ENCODE assay signal across 16 cellular contexts in genomic region chr12:34605955-34606748, GRCh38.
DNase-seq lines count a peak whose midpoint lies in the region; ATAC-seq and TF ChIP-seq lines count a peak whose summit lies in the region.
"Had no signal": no experiment of that assay in that cellular context is flagged by ENCODE, and none has a peak within 500 bp of the region (broad histone marks: within the 10 kb centered on the region; RNA-seq: fewer than 3 reads in every experiment).

No MANE protein-coding gene starts in this region.

- TF ChIP-seq EP300 in stomach (IDR thresholded peaks at IDR 0.05) = no peak

- intact Hi-C loops in natural killer cell (cut with micrococcal nuclease) (no loop called here), stomach (cut with DNase I; ENCODE audit: low total_unique reads) (no loop called here)

- no peaks in the 10 kb centered on the region for H3K36me3 ChIP-seq in stomach
- H3K36me3 ChIP-seq: MG63 had no signal

- peaks cover 20 to 92% (median 77%) of the 10 kb centered on the region in 4 donors for H3K9me3 ChIP-seq in stomach
- H3K9me3 ChIP-seq: MG63 had no signal

- 59 to 71% (median 68%) methylated on average over 20 to 27 of the region's 27 CpGs for WGBS in stomach, 5 donors

- H3K27me3 Mint-ChIP-seq in natural killer cell (ENCODE audit: low read depth in 2 of 2) (no peaks in the 10 kb centered on the region), progenitor cell of endocrine pancreas (no peaks in the 10 kb centered on the region)
- no peaks in the 10 kb centered on the region for H3K27me3 Mint-ChIP-seq in natural killer cell treated with Interleukin-12 subunit alpha and Interleukin-12 subunit beta and Interleukin-15 and Interleukin-18, amount 100 ng/mL, for 72 hours

- H3K27ac ChIP-seq in stomach = no peak overlapping the region

- H3K9me3 Mint-ChIP-seq in natural killer cell (peaks cover 2 to 23% of the 10 kb centered on the region in 2 donors), progenitor cell of endocrine pancreas (ENCODE audit: low read depth) (peaks cover 56% of the 10 kb centered on the region)
- peaks cover 21% of the 10 kb centered on the region for H3K9me3 Mint-ChIP-seq in natural killer cell treated with Interleukin-12 subunit alpha and Interleukin-12 subunit beta and Interleukin-15 and Interleukin-18, amount 100 ng/mL, for 72 hours

- ATAC-seq in natural killer cell = no peak
- no peak for ATAC-seq in natural killer cell treated with Interleukin-12 subunit alpha and Interleukin-12 subunit beta and Interleukin-15 and Interleukin-18, amount 100 ng/mL, for 72 hours
- ATAC-seq: CD8-positive, alpha-beta T cell; Panc1 had no signal

- TF ChIP-seq POLR2A in stomach (IDR thresholded peaks at IDR 0.05) = no peak

- H3K4me3 ChIP-seq in stomach = no peak overlapping the region
- H3K4me3 ChIP-seq: MG63 had no signal

- H3K4me3 Mint-ChIP-seq in natural killer cell = no peak overlapping the region
- no peak overlapping the region for H3K4me3 Mint-ChIP-seq in natural killer cell treated with Interleukin-12 subunit alpha and Interleukin-12 subunit beta and Interleukin-15 and Interleukin-18, amount 100 ng/mL, for 72 hours
- no peak overlapping the region for H3K4me3 Mint-ChIP-seq in progenitor cell of endocrine pancreas (ENCODE audit: low read depth)
- H3K4me3 Mint-ChIP-seq: CD8-positive, alpha-beta T cell had no signal

- TF ChIP-seq CTCF in natural killer cell (IDR thresholded peaks at IDR 0.05) = no peak
- no peak for TF ChIP-seq CTCF in progenitor cell of endocrine pancreas (IDR thresholded peaks at IDR 0.05; ENCODE audit: unreplicated experiment)
- no peak for TF ChIP-seq CTCF in stomach (IDR thresholded peaks at IDR 0.05)

- H3K27ac Mint-ChIP-seq in natural killer cell (no peak overlapping the region), progenitor cell of endocrine pancreas (no peak overlapping the region)
- H3K27ac Mint-ChIP-seq in natural killer cell treated with Interleukin-12 subunit alpha and Interleukin-12 subunit beta and Interleukin-15 and Interleukin-18, amount 100 ng/mL, for 72 hours = no peak overlapping the region
- H3K27ac Mint-ChIP-seq: CD8-positive, alpha-beta T cell had no signal

- peak; percentile 8 for DNase-seq in natural killer cell
- no peak for DNase-seq in natural killer cell treated with Interleukin-12 subunit alpha and Interleukin-12 subunit beta and Interleukin-15 and Interleukin-18, amount 100 ng/mL, for 72 hours (ENCODE audit: low spot score)
- peak; percentile 33 for DNase-seq in ecto neural progenitor cell (ENCODE audit: low spot score)
- DNase-seq in progenitor cell of endocrine pancreas (ENCODE audit: low spot score, unreplicated experiment) = peak; percentile 8
- DNase-seq in NCI-H82 (lab: John Stamatoyannopoulos, UW) = no peak
- DNase-seq in D341Med (ENCODE audit: low spot score) = no peak
- no peak for DNase-seq in stomach
- DNase-seq: CD8-positive, alpha-beta T cell; DMS 273 treated with DMSO at 0.1 percent for 48 hours; MG63; NCI-H1092 treated with DMSO at 0.1 percent for 48 hours; NCI-H1694 treated with DMSO at 0.1 percent for 48 hours; NCI-H446; NCI-H774; SHP77 treated with DMSO at 0.1 percent for 48 hours had no signal

- H3K4me1 Mint-ChIP-seq in natural killer cell (no peaks in the 10 kb centered on the region), progenitor cell of endocrine pancreas (ENCODE audit: low read depth) (no peaks in the 10 kb centered on the region)
- no peaks in the 10 kb centered on the region for H3K4me1 Mint-ChIP-seq in natural killer cell treated with Interleukin-12 subunit alpha and Interleukin-12 subunit beta and Interleukin-15 and Interleukin-18, amount 100 ng/mL, for 72 hours (ENCODE audit: low read depth in 2 of 2)

- H3K36me3 Mint-ChIP-seq in natural killer cell (peaks cover 12% of the 10 kb centered on the region), progenitor cell of endocrine pancreas (ENCODE audit: insufficient read depth) (peaks cover 11% of the 10 kb centered on the region)
- peaks cover 12% of the 10 kb centered on the region for H3K36me3 Mint-ChIP-seq in natural killer cell treated with Interleukin-12 subunit alpha and Interleukin-12 subunit beta and Interleukin-15 and Interleukin-18, amount 100 ng/mL, for 72 hours
- H3K36me3 Mint-ChIP-seq: CD8-positive, alpha-beta T cell had no signal

- no peaks in the 10 kb centered on the region for H3K27me3 ChIP-seq in stomach
- H3K27me3 ChIP-seq: MG63 had no signal

- H3K4me1 ChIP-seq in stomach = no peaks in the 10 kb centered on the region

Comparison
In these comparisons a context has a peak if more than half of its experiments do, and no peak if none do; other contexts are left out.
1. DNase-seq: peak in natural killer cell (single experiment), ecto neural progenitor cell (single experiment) and progenitor cell of endocrine pancreas (single experiment); none in natural killer cell treated with Interleukin-12 subunit alpha and Interleukin-12 subunit beta and Interleukin-15 and Interleukin-18, amount 100 ng/mL, for 72 hours (single experiment), NCI-H82 (single experiment), D341Med (single experiment) and stomach (single experiment).